24 cellular contexts compared by ENCODE assay signal in the genomic region with DNA sequence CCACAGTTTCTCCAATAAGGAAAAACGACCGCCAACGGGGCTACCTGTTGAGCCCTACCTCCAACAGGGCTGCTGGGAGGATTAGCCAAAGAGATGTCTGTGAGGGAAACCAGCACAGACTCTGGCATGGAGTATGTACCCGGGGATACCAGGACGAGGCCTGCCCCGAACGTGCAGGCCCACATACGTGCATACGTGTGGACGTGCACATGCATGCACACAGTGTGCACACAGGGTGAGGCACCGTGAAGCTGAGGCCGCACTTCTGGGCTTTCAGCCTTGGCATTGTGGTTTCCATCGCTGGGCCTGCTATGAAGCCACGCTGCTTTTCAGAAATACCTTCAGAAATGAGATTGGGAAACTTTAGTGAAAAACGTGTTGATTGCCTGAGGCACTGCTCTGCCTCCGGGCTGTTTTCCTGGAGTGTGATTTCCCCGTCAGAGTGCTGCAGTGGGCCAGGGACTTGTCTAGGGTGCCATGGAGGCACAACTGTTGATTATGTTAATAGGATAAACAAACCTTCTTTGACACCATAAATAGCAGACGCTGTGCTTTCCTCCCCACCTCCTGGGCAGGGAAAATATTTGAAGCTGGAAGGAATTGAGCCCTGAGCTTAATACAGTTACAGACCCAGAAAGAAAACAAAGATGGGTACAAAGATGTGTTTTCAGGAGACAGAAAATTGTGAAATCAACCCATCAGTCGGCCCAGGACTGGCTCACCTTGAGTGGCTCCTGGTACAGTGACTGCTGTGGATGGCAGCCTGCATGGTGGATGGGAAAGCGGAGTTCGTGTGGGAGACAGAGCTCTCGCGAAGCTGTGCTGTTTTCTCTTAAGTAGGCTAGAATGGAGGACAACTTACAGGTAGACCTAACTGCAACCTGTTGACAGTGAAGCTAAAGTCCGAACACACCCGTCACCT.
DNase-seq lines count a peak whose midpoint lies in the region; ATAC-seq and TF ChIP-seq lines count a peak whose summit lies in the region.
"Had no signal": no experiment of that assay in that cellular context is flagged by ENCODE, and none has a peak within 500 bp of the region (broad histone marks: within the 10 kb centered on the region; RNA-seq: fewer than 3 reads in every experiment).

No MANE protein-coding gene starts in this region.

- CTCF ChIA-PET in WTC11 (lab: Charles Lee): interaction anchor here (0.6 to 1.2 kb wide), 3 partner anchors 17 to 328 kb away, joined by 3 to 4 read pairs (median 3); no protein-coding TSS in a partner anchor

- no peaks in the 10 kb centered on the region for H3F3A ChIP-seq in GM23338 (replicated peaks; ENCODE audit: low read depth)
- peaks cover 24% of the 10 kb centered on the region for H3F3A ChIP-seq in smooth muscle cell (ENCODE audit: low read depth)

- H3K4me1 ChIP-seq in GM23338 (ENCODE audit: insufficient read depth): no peaks in the 10 kb centered on the region; the same call in 1 of the 2 replicates
- peaks cover 51% of the 10 kb centered on the region for H3K4me1 ChIP-seq in hepatocyte (ENCODE audit: insufficient read depth)
- peaks cover 16% of the 10 kb centered on the region for H3K4me1 ChIP-seq in smooth muscle cell (ENCODE audit: low read depth)
- H3K4me1 ChIP-seq: SJSA1 had no signal

- H3K9me3 ChIP-seq in hepatocyte (ENCODE audit: low read depth): no peaks in the 10 kb centered on the region
- no peaks in the 10 kb centered on the region for H3K9me3 ChIP-seq in smooth muscle cell (replicated peaks; ENCODE audit: low read depth)
- H3K9me3 ChIP-seq: SJSA1, spleen had no signal

- H2AFZ ChIP-seq in GM23338 (0 out of 2 replicates have a peak overlapping the region, but pooled peaks have one; percentile 43), hepatocyte (no peak overlapping the region), smooth muscle cell (ENCODE audit: low read depth) (no peak overlapping the region)

- no peak for DNase-seq in GM23338 (ENCODE audit: low spot score)
- peak; percentile 6 for DNase-seq in astrocyte of the hippocampus (ENCODE audit: low read depth, low spot score)
- DNase-seq in hepatocyte (ENCODE audit: low spot score): no peak
- no peak for DNase-seq in smooth muscle cell (lab: John Stamatoyannopoulos, UW; ENCODE audit: unreplicated experiment)
- no peak for DNase-seq in WTC11 (ENCODE audit: low spot score)
- DNase-seq in amniotic stem cell (lab: John Stamatoyannopoulos, UW): no peak
- DNase-seq in stimulated activated effector memory CD8-positive, alpha-beta T cell treated with anti-CD3 and anti-CD28 coated beads, Interleukin-12 subunit alpha, Interleukin-12 subunit beta, amount 100 ng/mL, for 72 hours (ENCODE audit: low spot score in 2 of 2): no peak
- DNase-seq: activated CD4-positive, alpha-beta memory T cell treated with anti-CD3 and anti-CD28 coated beads, Interleukin-2, amount 10 ng/mL, durations not matched to agents 7 days and 5 days; activated naive CD4-positive, alpha-beta T cell treated with Interleukin-2 at 50 U/mL for 16 hours; activated T-cell treated with anti-CD3 and anti-CD28 coated beads, Interleukin-2, amount 50 U/mL, for 1 hour; kidney; NCI-H1436; NK-92 treated with Interleukin-12 subunit alpha and Interleukin-12 subunit beta, amount 100 ng/mL, for 24 hours; nucleus accumbens; spleen; stimulated activated CD4-positive, alpha-beta T cell treated with anti-CD3 and anti-CD28 coated beads, Interleukin-2, amount 100 ng/mL, for 48 hours; T-helper 1 cell had no signal

- H4K20me1 ChIP-seq in GM23338 (replicated peaks; ENCODE audit: insufficient read depth) (no peaks in the 10 kb centered on the region), hepatocyte (ENCODE audit: insufficient read depth, poor library complexity, severe bottlenecking) (no peaks in the 10 kb centered on the region), smooth muscle cell (ENCODE audit: low read depth) (no peaks in the 10 kb centered on the region)

- peaks cover 4% of the 10 kb centered on the region; the same call in 1 of the 2 replicates for H3K9me2 ChIP-seq in GM23338 (ENCODE audit: insufficient read depth)
- no peaks in the 10 kb centered on the region for H3K9me2 ChIP-seq in hepatocyte (replicated peaks; ENCODE audit: insufficient read depth)

- H3K36me3 Mint-ChIP-seq in GM23338 (ENCODE audit: low read depth): peaks cover 7% of the 10 kb centered on the region; the same call in 2 of the 3 replicates
- H3K36me3 Mint-ChIP-seq in WTC11: no peaks in the 10 kb centered on the region
- H3K36me3 Mint-ChIP-seq in stimulated activated effector memory CD8-positive, alpha-beta T cell treated with anti-CD3 and anti-CD28 coated beads, Interleukin-12 subunit alpha, Interleukin-12 subunit beta, amount 100 ng/mL, for 72 hours: no peaks in the 10 kb centered on the region
- H3K36me3 Mint-ChIP-seq: stimulated activated memory B cell treated with anti-CD40 and anti-IgM and Interleukin-4, amounts not matched to agents 10 μg/mL and 1 μg/mL and 100 μg/mL, for 72 hours had no signal

- H3K27me3 Mint-ChIP-seq in GM23338 (ENCODE audit: insufficient read depth, low read depth, poor library complexity): peaks cover 4% of the 10 kb centered on the region
- H3K27me3 Mint-ChIP-seq in WTC11 (ENCODE audit: low read depth): no peaks in the 10 kb centered on the region
- H3K27me3 Mint-ChIP-seq: activated CD4-positive, alpha-beta memory T cell treated with anti-CD3 and anti-CD28 coated beads, Interleukin-2, amount 10 ng/mL, durations not matched to agents 7 days and 5 days; dendritic cell treated with granulocyte-macrophage colony-stimulating factor and Interleukin-4, amounts not matched to agents 40 ng/mL and 50 ng/mL, for 4 days; stimulated activated memory B cell treated with anti-CD40 and anti-IgM and Interleukin-4, amounts not matched to agents 10 μg/mL and 1 μg/mL and 100 μg/mL, for 72 hours had no signal

- TF ChIP-seq CTCF in GM23338 (conservative IDR thresholded peaks at IDR 0.05; ENCODE audit: low read depth in 2 of 2) (no peak), hepatocyte (IDR thresholded peaks at IDR 0.05; ENCODE audit: poor library complexity) (no peak), smooth muscle cell (IDR thresholded peaks at IDR 0.05; ENCODE audit: borderline replicate concordance, insufficient read depth, poor library complexity, severe bottlenecking) (no peak), WTC11 (IDR thresholded peaks at IDR 0.05) (no peak)

- no peak overlapping the region for H3K4me3 ChIP-seq in GM23338
- no peak overlapping the region for H3K4me3 ChIP-seq in hepatocyte
- H3K4me3 ChIP-seq in smooth muscle cell: no peak overlapping the region
- H3K4me3 ChIP-seq: SJSA1, spleen had no signal

- H3K27me3 ChIP-seq in GM23338 (ENCODE audit: insufficient read depth) (no peaks in the 10 kb centered on the region), hepatocyte (no peaks in the 10 kb centered on the region), smooth muscle cell (ENCODE audit: low read depth) (no peaks in the 10 kb centered on the region)
- H3K27me3 ChIP-seq: spleen had no signal

- WGBS in hepatocyte (ENCODE audit: low lambda C conversion rate, missing lambda C conversion rate): 86% methylated on average over 25 of the region's 25 CpGs
- 84% methylated on average over 25 of the region's 25 CpGs for WGBS in smooth muscle cell (ENCODE audit: low lambda C conversion rate)

- H3K27ac ChIP-seq in GM23338 (ENCODE audit: low read depth): no peak overlapping the region
- peak overlapping the region; percentile 95 for H3K27ac ChIP-seq in hepatocyte
- peak overlapping the region; percentile 96 for H3K27ac ChIP-seq in smooth muscle cell (ENCODE audit: low read depth)
- H3K27ac ChIP-seq: C4-2B, SJSA1, spleen had no signal

- H3K4me1 Mint-ChIP-seq in GM23338: peaks cover 13% of the 10 kb centered on the region
- peaks cover 14% of the 10 kb centered on the region for H3K4me1 Mint-ChIP-seq in WTC11
- peaks cover 27% of the 10 kb centered on the region for H3K4me1 Mint-ChIP-seq in stimulated activated effector memory CD8-positive, alpha-beta T cell treated with anti-CD3 and anti-CD28 coated beads, Interleukin-12 subunit alpha, Interleukin-12 subunit beta, amount 100 ng/mL, for 72 hours

- H3K9me3 Mint-ChIP-seq in GM23338 (peaks cover 11% of the 10 kb centered on the region; the same call in 2 of the 3 replicates), WTC11 (peaks cover 4% of the 10 kb centered on the region; the same call in 1 of the 2 replicates)
- no peaks in the 10 kb centered on the region for H3K9me3 Mint-ChIP-seq in stimulated activated effector memory CD8-positive, alpha-beta T cell treated with anti-CD3 and anti-CD28 coated beads, Interleukin-12 subunit alpha, Interleukin-12 subunit beta, amount 100 ng/mL, for 72 hours

- POLR2A ChIA-PET in WTC11 (lab: Charles Lee): interaction anchor here (1.3 kb wide), 1 partner anchor 68 kb away, joined by 3 read pairs; no protein-coding TSS in a partner anchor

- H3K4me2 ChIP-seq in GM23338: no peak overlapping the region
- no peak overlapping the region for H3K4me2 ChIP-seq in hepatocyte
- peak overlapping the region; percentile 82 for H3K4me2 ChIP-seq in smooth muscle cell

- H3K27ac Mint-ChIP-seq in GM23338 (no peak overlapping the region), WTC11 (no peak overlapping the region)
- H3K27ac Mint-ChIP-seq in stimulated activated effector memory CD8-positive, alpha-beta T cell treated with anti-CD3 and anti-CD28 coated beads, Interleukin-12 subunit alpha, Interleukin-12 subunit beta, amount 100 ng/mL, for 72 hours: no peak overlapping the region
- H3K27ac Mint-ChIP-seq: activated CD4-positive, alpha-beta memory T cell treated with anti-CD3 and anti-CD28 coated beads, Interleukin-2, amount 10 ng/mL, durations not matched to agents 7 days and 5 days; dendritic cell treated with granulocyte-macrophage colony-stimulating factor and Interleukin-4, amounts not matched to agents 40 ng/mL and 50 ng/mL, for 4 days; stimulated activated memory B cell treated with anti-CD40 and anti-IgM and Interleukin-4, amounts not matched to agents 10 μg/mL and 1 μg/mL and 100 μg/mL, for 72 hours had no signal

- no peaks in the 10 kb centered on the region for H3K79me2 ChIP-seq in GM23338 (replicated peaks; ENCODE audit: insufficient read depth)
- peaks cover 2% of the 10 kb centered on the region for H3K79me2 ChIP-seq in hepatocyte
- H3K79me2 ChIP-seq in smooth muscle cell (ENCODE audit: low read depth): peaks cover 5% of the 10 kb centered on the region

- H3K36me3 ChIP-seq in GM23338 (ENCODE audit: insufficient read depth) (0 out of 2 replicates have a peak, but pooled peaks cover 3% of the 10 kb centered on the region), hepatocyte (replicated peaks; ENCODE audit: insufficient read depth, low read depth) (no peaks in the 10 kb centered on the region), smooth muscle cell (ENCODE audit: low read depth) (no peaks in the 10 kb centered on the region)
- H3K36me3 ChIP-seq: SJSA1 had no signal

- H3K4me3 Mint-ChIP-seq in GM23338 (no peak overlapping the region), WTC11 (no peak overlapping the region)
- H3K4me3 Mint-ChIP-seq in stimulated activated effector memory CD8-positive, alpha-beta T cell treated with anti-CD3 and anti-CD28 coated beads, Interleukin-12 subunit alpha, Interleukin-12 subunit beta, amount 100 ng/mL, for 72 hours: no peak overlapping the region
- H3K4me3 Mint-ChIP-seq: activated CD4-positive, alpha-beta memory T cell treated with anti-CD3 and anti-CD28 coated beads, Interleukin-2, amount 10 ng/mL, durations not matched to agents 7 days and 5 days; dendritic cell treated with granulocyte-macrophage colony-stimulating factor and Interleukin-4, amounts not matched to agents 40 ng/mL and 50 ng/mL, for 4 days; stimulated activated memory B cell treated with anti-CD40 and anti-IgM and Interleukin-4, amounts not matched to agents 10 μg/mL and 1 μg/mL and 100 μg/mL, for 72 hours had no signal

- ATAC-seq in GM23338: no peak
- no peak for ATAC-seq in WTC11
- no peak for ATAC-seq in stimulated activated effector memory CD8-positive, alpha-beta T cell treated with anti-CD3 and anti-CD28 coated beads, Interleukin-12 subunit alpha, Interleukin-12 subunit beta, amount 100 ng/mL, for 72 hours
- ATAC-seq: activated CD4-positive, CD25-positive, alpha-beta regulatory T cell treated with anti-CD3 and anti-CD28 coated beads, Interleukin-2, amount 50 U/mL, for 24 hours; HCT116; Panc1; stimulated activated memory B cell treated with anti-CD40 and anti-IgM and Interleukin-4, amounts not matched to agents 10 μg/mL and 1 μg/mL and 100 μg/mL, for 72 hours had no signal

- H3K9ac ChIP-seq in smooth muscle cell (ENCODE audit: low read depth): peak overlapping the region; percentile 36
